ENCODE assay signal across 15 cellular contexts in genomic region chr3:2713923-2714322, GRCh38.
DNase-seq lines count a peak whose midpoint lies in the region; ATAC-seq and TF ChIP-seq lines count a peak whose summit lies in the region.
"Had no signal": no experiment of that assay in that cellular context is flagged by ENCODE, and none has a peak within 500 bp of the region (broad histone marks: within the 10 kb centered on the region; RNA-seq: fewer than 3 reads in every experiment).

No MANE protein-coding gene starts in this region.

- H3K79me2 ChIP-seq in OCI-LY3 (ENCODE audit: low read length) = no peaks in the 10 kb centered on the region

- H3K4me3 Mint-ChIP-seq in glutamatergic neuron (ENCODE audit: unreplicated experiment) = no peak overlapping the region
- H3K4me3 Mint-ChIP-seq: activated B cell treated with CpG ODN at 0.5 μM for 24 hours; activated T-cell treated with anti-CD3 and anti-CD28 coated beads, Interleukin-2, amount 50 U/mL, for 72 hours; CD8-positive, alpha-beta memory T cell had no signal

- no peaks in the 10 kb centered on the region for H3K36me3 ChIP-seq in OCI-LY3 (replicated peaks; ENCODE audit: low read depth, low read length)
- no peaks in the 10 kb centered on the region for H3K36me3 ChIP-seq in heart left ventricle
- H3K36me3 ChIP-seq: prostate gland had no signal

- no peak overlapping the region for H3K4me2 ChIP-seq in OCI-LY3 (ENCODE audit: low read length)

- no peak for ATAC-seq in HG03108 (IDR thresholded peaks at IDR 0.05; ENCODE audit: unreplicated experiment)
- no peak for ATAC-seq in HG03565 (IDR thresholded peaks at IDR 0.05; ENCODE audit: unreplicated experiment)
- ATAC-seq in heart left ventricle = no peak
- ATAC-seq in activated CD4-positive, CD25-positive, alpha-beta regulatory T cell treated with anti-CD3 and anti-CD28 coated beads, Interleukin-2, amount 50 U/mL, for 24 hours = no peak
- ATAC-seq: activated T-cell treated with anti-CD3 and anti-CD28 coated beads, Interleukin-2, amount 50 U/mL, for 72 hours had no signal

- H3K9me3 Mint-ChIP-seq in glutamatergic neuron (ENCODE audit: unreplicated experiment) = no peaks in the 10 kb centered on the region
- H3K9me3 Mint-ChIP-seq: activated B cell treated with CpG ODN at 0.5 μM for 24 hours; activated T-cell treated with anti-CD3 and anti-CD28 coated beads, Interleukin-2, amount 50 U/mL, for 72 hours; CD8-positive, alpha-beta memory T cell had no signal

- H3K27me3 ChIP-seq in OCI-LY3 (ENCODE audit: low read depth, low read length) (no peaks in the 10 kb centered on the region), heart left ventricle (no peaks in the 10 kb centered on the region)

- H3K4me3 ChIP-seq in GM12865 (ENCODE audit: low read depth, low read length) = no peak overlapping the region
- no peak overlapping the region for H3K4me3 ChIP-seq in OCI-LY3 (ENCODE audit: low read length)
- H3K4me3 ChIP-seq in heart left ventricle = no peak overlapping the region
- H3K4me3 ChIP-seq: prostate gland had no signal

- H3K4me1 Mint-ChIP-seq in glutamatergic neuron (ENCODE audit: low read depth, unreplicated experiment) = no peaks in the 10 kb centered on the region
- H3K4me1 Mint-ChIP-seq: activated B cell treated with CpG ODN at 0.5 μM for 24 hours; CD8-positive, alpha-beta memory T cell had no signal

- H3K9me3 ChIP-seq in OCI-LY3 (ENCODE audit: insufficient read depth, low read length) (no peaks in the 10 kb centered on the region), heart left ventricle (no peaks in the 10 kb centered on the region)
- H3K9me3 ChIP-seq: prostate gland had no signal

- no peak overlapping the region for H3K27ac Mint-ChIP-seq in glutamatergic neuron (ENCODE audit: unreplicated experiment)
- H3K27ac Mint-ChIP-seq: activated B cell treated with CpG ODN at 0.5 μM for 24 hours; activated T-cell treated with anti-CD3 and anti-CD28 coated beads, Interleukin-2, amount 50 U/mL, for 72 hours; CD8-positive, alpha-beta memory T cell had no signal

- no peak overlapping the region for H2AFZ ChIP-seq in OCI-LY3 (ENCODE audit: low read depth, low read length)

- peaks cover 28% of the 10 kb centered on the region for H3K4me1 ChIP-seq in OCI-LY3 (ENCODE audit: low read length)
- H3K4me1 ChIP-seq in heart left ventricle = no peaks in the 10 kb centered on the region
- H3K4me1 ChIP-seq: prostate gland had no signal

- H3K27ac ChIP-seq in OCI-LY3 (ENCODE audit: low read length) = peak overlapping the region; percentile 76; the same call in 1 of the 2 replicates
- no peak overlapping the region for H3K27ac ChIP-seq in heart left ventricle
- H3K27ac ChIP-seq: prostate gland had no signal

- H3K36me3 Mint-ChIP-seq in glutamatergic neuron (ENCODE audit: unreplicated experiment) = no peaks in the 10 kb centered on the region
- H3K36me3 Mint-ChIP-seq: CD8-positive, alpha-beta memory T cell had no signal

- TF ChIP-seq CTCF in GM12865 (IDR thresholded peaks at IDR 0.05; ENCODE audit: insufficient read depth, low read depth, low read length, missing control alignments) = peak; percentile 35
- peak; percentile 32 for TF ChIP-seq CTCF in OCI-LY3 (IDR thresholded peaks at IDR 0.05; ENCODE audit: low read depth, low read length)
- TF ChIP-seq CTCF in glutamatergic neuron (IDR thresholded peaks at IDR 0.05; ENCODE audit: partially characterized antibody, unreplicated experiment) = peak; percentile 62
- TF ChIP-seq CTCF in heart left ventricle (IDR thresholded peaks at IDR 0.05) = peak in 6 of 12 donors; percentile 19 to 40 (median 28)

- intact Hi-C loops in heart left ventricle (cut with DNase I) = no loop called here

- 0 out of 2 replicates have a peak overlapping the region, but pooled peaks have one; percentile 45 for H3K9ac ChIP-seq in OCI-LY3 (ENCODE audit: low read length)

- peak; percentile 2 to 36 for DNase-seq in AML-193 (lab: John Stamatoyannopoulos, UW)
- DNase-seq in GM12865 (ENCODE audit: low read depth) = peak; percentile 21
- DNase-seq in glutamatergic neuron = no peak
- no peak for DNase-seq in heart left ventricle
- DNase-seq: activated B cell treated with CpG ODN at 0.5 μM for 24 hours; CD8-positive, alpha-beta memory T cell; MV-4-11; NCI-H526; stimulated activated CD4-positive, alpha-beta T cell treated with anti-CD3 and anti-CD28 coated beads, Interleukin-4, amount 100 ng/mL, for 24 hours had no signal

- TF ChIP-seq POLR2A in heart left ventricle (IDR thresholded peaks at IDR 0.05) = no peak

- no peaks in the 10 kb centered on the region for H3K27me3 Mint-ChIP-seq in glutamatergic neuron (ENCODE audit: unreplicated experiment)
- H3K27me3 Mint-ChIP-seq: activated B cell treated with CpG ODN at 0.5 μM for 24 hours; CD8-positive, alpha-beta memory T cell had no signal

- H4K20me1 ChIP-seq in OCI-LY3 (ENCODE audit: insufficient read depth, low read length) = no peaks in the 10 kb centered on the region

- WGBS in heart left ventricle, 4 donors = 76 to 89% (median 85%) methylated on average over 1 of the region's 1 CpG

Comparison
In these comparisons a context has a peak if more than half of its experiments do, and no peak if none do; other contexts are left out.
1. DNase-seq: peak in AML-193 (2 of 2) and GM12865 (single experiment); none in glutamatergic neuron (single experiment) and heart left ventricle (0 of 5).